9 cellular contexts compared by ENCODE assay signal in genomic region chr5:172688735-172689572, GRCh38. TPM values are rescaled to one million over a fixed set of nuclear protein-coding genes. Genes with fewer than 3 reads are reported as not detected.
DNase-seq lines count a peak whose midpoint lies in the region; ATAC-seq and TF ChIP-seq lines count a peak whose summit lies in the region.
"Had no signal": no experiment of that assay in that cellular context is flagged by ENCODE, and none has a peak within 500 bp of the region (broad histone marks: within the 10 kb centered on the region; RNA-seq: fewer than 3 reads in every experiment).

No MANE protein-coding gene starts in this region.

- no peaks in the 10 kb centered on the region for H3K36me3 Mint-ChIP-seq in activated CD4-positive, alpha-beta T cell treated with anti-CD3 and anti-CD28 coated beads, Interleukin-2, amount 10 ng/mL, durations not matched to agents 7 days and 5 days (ENCODE audit: low read depth)

- peaks cover 5% of the 10 kb centered on the region for H3K27me3 Mint-ChIP-seq in activated CD4-positive, alpha-beta T cell treated with anti-CD3 and anti-CD28 coated beads, Interleukin-2, amount 10 ng/mL, durations not matched to agents 7 days and 5 days

- no peaks in the 10 kb centered on the region for H3K9me3 Mint-ChIP-seq in activated CD4-positive, alpha-beta T cell treated with anti-CD3 and anti-CD28 coated beads, Interleukin-2, amount 10 ng/mL, durations not matched to agents 7 days and 5 days
- H3K9me3 Mint-ChIP-seq: H9 had no signal

- H3K27me3 ChIP-seq in left ventricle myocardium inferior (ENCODE audit: low read depth): no peaks in the 10 kb centered on the region

- POLR2A ChIA-PET in activated CD4-positive, alpha-beta T cell treated with anti-CD3 and anti-CD28 coated beads, Interleukin-2, amount 10 ng/mL, durations not matched to agents 7 days and 5 days (lab: Charles Lee): no interaction called here

- DNase-seq in activated CD4-positive, alpha-beta T cell treated with anti-CD3 and anti-CD28 coated beads, Interleukin-2, amount 10 ng/mL, durations not matched to agents 7 days and 5 days: peak; percentile 58
- DNase-seq in left ventricle myocardium inferior: peak; percentile 58
- DNase-seq in stimulated activated naive CD8-positive, alpha-beta T cell treated with anti-CD3 and anti-CD28 coated beads, Interleukin-15, Interleukin-2, amounts not matched to agents 100 U/mL and 50 U/mL, for 24 hours: peak; percentile 31
- DNase-seq in superior temporal gyrus (ENCODE audit: extremely low spot score): no peak
- no peak for DNase-seq in germinal center (ENCODE audit: low spot score)
- no peak for DNase-seq in NCI-H524 (lab: John Stamatoyannopoulos, UW)
- DNase-seq: H9 had no signal

- peak overlapping the region; percentile 77 for H3K27ac Mint-ChIP-seq in activated CD4-positive, alpha-beta T cell treated with anti-CD3 and anti-CD28 coated beads, Interleukin-2, amount 10 ng/mL, durations not matched to agents 7 days and 5 days
- H3K27ac Mint-ChIP-seq: H9 had no signal

- H3K36me3 ChIP-seq in left ventricle myocardium inferior: peaks cover 60% of the 10 kb centered on the region

- CTCF ChIA-PET in activated CD4-positive, alpha-beta T cell treated with anti-CD3 and anti-CD28 coated beads, Interleukin-2, amount 10 ng/mL, durations not matched to agents 7 days and 5 days (lab: Charles Lee): interaction anchor here (0.7 to 1.7 kb wide), 3 partner anchors 7 to 24 kb away, joined by 3 to 5 read pairs (median 4); no protein-coding TSS in a partner anchor

- H3K4me3 ChIP-seq in left ventricle myocardium inferior: no peak overlapping the region

- no peaks in the 10 kb centered on the region for H3K9me3 ChIP-seq in left ventricle myocardium inferior (replicated peaks)

- no peak for TF ChIP-seq CTCF in left ventricle myocardium inferior (IDR thresholded peaks at IDR 0.05; ENCODE audit: borderline replicate concordance)

- peak overlapping the region; percentile 92 for H3K27ac ChIP-seq in left ventricle myocardium inferior (replicated peaks)

- peaks cover 98% of the 10 kb centered on the region for H3K4me1 ChIP-seq in left ventricle myocardium inferior

- intact Hi-C loops in left ventricle myocardium inferior (cut with micrococcal nuclease): no loop called here

- H3K4me3 Mint-ChIP-seq in activated CD4-positive, alpha-beta T cell treated with anti-CD3 and anti-CD28 coated beads, Interleukin-2, amount 10 ng/mL, durations not matched to agents 7 days and 5 days: no peak overlapping the region
- H3K4me3 Mint-ChIP-seq: H9 had no signal

- peak; percentile 37 for ATAC-seq in GM21529 (IDR thresholded peaks at IDR 0.05; ENCODE audit: unreplicated experiment)
- peak; percentile 48 for ATAC-seq in stimulated activated naive CD8-positive, alpha-beta T cell treated with anti-CD3 and anti-CD28 coated beads, Interleukin-15, Interleukin-2, amounts not matched to agents 100 U/mL and 50 U/mL, for 24 hours
- no peak for ATAC-seq in HG03457 (IDR thresholded peaks at IDR 0.05; ENCODE audit: unreplicated experiment)

- H3K4me1 Mint-ChIP-seq in activated CD4-positive, alpha-beta T cell treated with anti-CD3 and anti-CD28 coated beads, Interleukin-2, amount 10 ng/mL, durations not matched to agents 7 days and 5 days: peaks cover 27% of the 10 kb centered on the region

RNA-seq across cellular contexts. Expression of gene NEURL1B, which starts 47.9 kb away (rescaled TPM):
- 1 to 10 TPM; 7.8 to 8.7 TPM for total RNA-seq in activated CD4-positive, alpha-beta T cell treated with anti-CD3 and anti-CD28 coated beads, Interleukin-2, amount 10 ng/mL, durations not matched to agents 7 days and 5 days
- total RNA-seq in left ventricle myocardium inferior: 24.0 TPM

Comparison
In these comparisons a context has a peak if more than half of its experiments do, and no peak if none do; other contexts are left out.
1. DNase-seq: peak in activated CD4-positive, alpha-beta T cell treated with anti-CD3 and anti-CD28 coated beads, Interleukin-2, amount 10 ng/mL, durations not matched to agents 7 days and 5 days (single experiment), left ventricle myocardium inferior (single experiment) and stimulated activated naive CD8-positive, alpha-beta T cell treated with anti-CD3 and anti-CD28 coated beads, Interleukin-15, Interleukin-2, amounts not matched to agents 100 U/mL and 50 U/mL, for 24 hours (single experiment); none in superior temporal gyrus (single experiment), germinal center (single experiment) and NCI-H524 (0 of 2).